In the genomic region with DNA sequence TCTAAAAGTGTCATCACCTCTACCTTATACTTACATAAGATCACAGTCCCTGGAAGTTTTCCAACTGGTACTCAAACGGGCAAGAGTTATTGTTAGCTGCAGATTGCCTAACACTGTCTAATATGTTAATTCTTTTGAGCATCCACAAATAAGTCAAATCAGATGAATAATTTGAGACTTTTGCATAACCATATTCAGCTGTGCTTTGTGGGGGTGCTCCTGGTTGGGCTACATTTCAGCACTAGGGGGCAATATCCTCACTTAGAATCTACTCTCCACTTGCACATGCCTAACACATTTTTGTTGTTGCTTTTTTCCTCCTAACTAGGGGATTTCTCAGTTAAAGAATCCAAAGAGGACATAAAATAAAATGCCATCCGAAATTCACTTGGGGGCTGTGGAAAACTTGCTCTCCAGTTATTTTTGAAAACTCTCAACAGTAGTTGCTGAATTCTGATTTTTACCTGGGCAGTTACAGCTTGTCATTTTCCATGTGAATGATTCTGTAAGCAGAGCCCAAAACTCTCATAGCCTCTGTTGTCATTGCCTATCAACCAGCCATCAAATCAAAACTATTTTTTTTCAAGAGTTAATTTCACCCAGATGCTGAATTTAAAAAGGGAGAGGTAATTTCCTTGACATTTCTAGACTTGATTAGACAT, we compare ENCODE assay signal across 9 cellular contexts.
DNase-seq lines count a peak whose midpoint lies in the region; TF ChIP-seq lines count a peak whose summit lies in the region.
"Had no signal": no experiment of that assay in that cellular context is flagged by ENCODE, and none has a peak within 500 bp of the region (broad histone marks: within the 10 kb centered on the region; RNA-seq: fewer than 3 reads in every experiment).

No MANE protein-coding gene starts in this region.

- H3K27ac Mint-ChIP-seq in H9, result no peak overlapping the region

- no peak overlapping the region for H3K4ac ChIP-seq in H9 (ENCODE audit: low read depth, low read length)

- H4K20me1 ChIP-seq in H9 (ENCODE audit: control insufficient read depth, insufficient read depth, insufficient read length) (no peaks in the 10 kb centered on the region), SU-DHL-6 (ENCODE audit: low read depth, low read length) (no peaks in the 10 kb centered on the region)

- no peak overlapping the region for H4K8ac ChIP-seq in H9 (replicated peaks; ENCODE audit: insufficient read length, low read depth, low read length)

- no peak overlapping the region for H3K56ac ChIP-seq in H9 (ENCODE audit: insufficient read length, low read depth, low read length)

- no peak overlapping the region for H4K91ac ChIP-seq in H9 (ENCODE audit: insufficient read length, low read depth, low read length)

- no peak overlapping the region for H3K23ac ChIP-seq in H9 (ENCODE audit: insufficient read length, low read depth, low read length)

- H3K79me2 ChIP-seq in H9 (ENCODE audit: insufficient read depth, low read length) (no peaks in the 10 kb centered on the region), SU-DHL-6 (ENCODE audit: insufficient read depth, low read length) (no peaks in the 10 kb centered on the region)

- no peak overlapping the region for H3K14ac ChIP-seq in H9 (ENCODE audit: insufficient read depth, low read length)

- H3K27ac ChIP-seq in H9 (ENCODE audit: insufficient read length, low read depth, low read length) (no peak overlapping the region), SU-DHL-6 (ENCODE audit: low read depth, low read length) (no peak overlapping the region), dorsolateral prefrontal cortex (peak overlapping the region in 5 of 59 donors; percentile 12 to 41 (median 23))

- H2BK12ac ChIP-seq in H9 (ENCODE audit: insufficient read length, low read depth, low read length), result no peak overlapping the region

- H3F3A ChIP-seq in SU-DHL-6 (ENCODE audit: insufficient read depth), result no peaks in the 10 kb centered on the region

- H3K18ac ChIP-seq in H9 (ENCODE audit: insufficient read length, low read depth, low read length), result no peak overlapping the region

- no peak overlapping the region for H3K9ac ChIP-seq in H9 (ENCODE audit: extremely low read depth, insufficient read length, low read length)
- H3K9ac ChIP-seq in SU-DHL-6 (ENCODE audit: low read length), result no peak overlapping the region

- H3K9me3 ChIP-seq in H9 (ENCODE audit: control insufficient read depth, low read depth, low read length), result no peaks in the 10 kb centered on the region
- H3K9me3 ChIP-seq in SU-DHL-6 (ENCODE audit: insufficient read depth, low read length), result no peaks in the 10 kb centered on the region

- H2AFZ ChIP-seq in H9 (ENCODE audit: low read length), result no peak overlapping the region
- no peak overlapping the region for H2AFZ ChIP-seq in SU-DHL-6 (ENCODE audit: low read depth, low read length, severe bottlenecking)

- H3K9me2 ChIP-seq in SU-DHL-6 (replicated peaks; ENCODE audit: insufficient read depth, low read length), result no peaks in the 10 kb centered on the region

- H2AK5ac ChIP-seq in H9 (ENCODE audit: insufficient read length, low read length), result no peak overlapping the region

- no CpG with 5 or more reads among the region's 2 CpGs for WGBS in H9 (ENCODE audit: extremely low coverage, insufficient read length, low lambda C conversion rate)

- H3K4me3 ChIP-seq in LNCaP clone FGC (ENCODE audit: low read depth, low read length), result no peak overlapping the region
- no peak overlapping the region for H3K4me3 ChIP-seq in SU-DHL-6 (ENCODE audit: insufficient read depth, low read length, poor library complexity, severe bottlenecking)
- H3K4me3 ChIP-seq in dorsolateral prefrontal cortex, result no peak overlapping the region

- peaks cover 2 to 3% of the 10 kb centered on the region in 2 experiments; a peak in 2 of 5 replicates for H3K9me3 Mint-ChIP-seq in H9

- no peaks in the 10 kb centered on the region for H3K27me3 ChIP-seq in H9 (ENCODE audit: insufficient read depth, low read length)
- no peaks in the 10 kb centered on the region for H3K27me3 ChIP-seq in SU-DHL-6 (ENCODE audit: low read length)
- H3K27me3 ChIP-seq in dorsolateral prefrontal cortex, result no peaks in the 10 kb centered on the region

- H3K27me3 Mint-ChIP-seq in H9 (ENCODE audit: low read depth), result no peaks in the 10 kb centered on the region; the same call in 1 of the 2 replicates

- H2BK120ac ChIP-seq in H9 (ENCODE audit: low read depth, low read length, poor library complexity, severe bottlenecking), result no peak overlapping the region

- in situ Hi-C loops in ACHN (cut with HindIII; ENCODE audit: low pct_ligation_motif_present, low pct_unique_long_range_greater_than_20kb, low sequenced_read_pairs), result no loop called here

- H3K4me3 Mint-ChIP-seq in H9, result no peak overlapping the region

- intact Hi-C loops in dorsolateral prefrontal cortex (cut with DNase I), result loop anchor here (5.0 to 10.0 kb wide), 2 partner anchors 67 to 149 kb away; a partner anchor contains a TSS

- no peaks in the 10 kb centered on the region for H3K79me1 ChIP-seq in H9 (ENCODE audit: insufficient read depth, low read depth, low read length, poor library complexity, severe bottlenecking)

- no peaks in the 10 kb centered on the region for H3K4me1 ChIP-seq in H9 (ENCODE audit: insufficient read depth, low read length)

- H3K36me3 Mint-ChIP-seq in H9 (ENCODE audit: insufficient read depth in 1 of 3, low read depth in 3 of 3), result peaks cover 0 to 2% (median 0%) of the 10 kb centered on the region in 3 experiments; a peak in 2 of 7 replicates

- peaks cover 10 to 13% of the 10 kb centered on the region in 2 experiments for H3K4me1 Mint-ChIP-seq in H9

- no peak overlapping the region for H2BK20ac ChIP-seq in H9 (ENCODE audit: low read depth, low read length, poor library complexity, severe bottlenecking)

- H2BK15ac ChIP-seq in H9 (ENCODE audit: low read depth, low read length), result no peak overlapping the region

- H3K36me3 ChIP-seq in SU-DHL-6 (ENCODE audit: low read length), result no peaks in the 10 kb centered on the region

- H3K4me2 ChIP-seq in H9 (ENCODE audit: insufficient read depth, insufficient read length, low read length) (no peak overlapping the region), SU-DHL-6 (ENCODE audit: low read depth, low read length, poor library complexity, severe bottlenecking) (no peak overlapping the region)

- H3K23me2 ChIP-seq in H9 (ENCODE audit: insufficient read length, low read depth, low read length, poor library complexity, severe bottlenecking), result no peaks in the 10 kb centered on the region

- H2BK5ac ChIP-seq in H9 (ENCODE audit: insufficient read length, low read length), result no peak overlapping the region

- peak; percentile 82 for TF ChIP-seq CTCF in H9 (conservative IDR thresholded peaks at IDR 0.05)
- peak; percentile 88 for TF ChIP-seq CTCF in LNCaP clone FGC (IDR thresholded peaks at IDR 0.05; ENCODE audit: control insufficient read depth, extremely low read depth, insufficient read depth)
- TF ChIP-seq CTCF in SU-DHL-6 (IDR thresholded peaks at IDR 0.05; ENCODE audit: insufficient read depth, low read length, poor library complexity, severe bottlenecking), result peak; percentile 67
- peak; percentile 38 to 84 (median 74) for TF ChIP-seq CTCF in dorsolateral prefrontal cortex (IDR thresholded peaks at IDR 0.05 in 54 of 56, conservative IDR thresholded peaks at IDR 0.05 in 2 of 56; ENCODE audit: low read depth in 1 of 56, partially characterized antibody in 56 of 56)

- no peak overlapping the region for H3T11ph ChIP-seq in H9 (ENCODE audit: low read length)

- no peak overlapping the region for H4K5ac ChIP-seq in H9 (ENCODE audit: insufficient read length, low read depth, low read length)

- DNase-seq in ACHN (peak; percentile 49), GM04503 (ENCODE audit: low read depth) (peak; percentile 11), H9 (no peak), LNCaP clone FGC (ENCODE audit: low read depth) (peak; percentile 19), dorsolateral prefrontal cortex (peak in 1 of 10 donors; percentile 27), myocyte (ENCODE audit: low read depth) (peak; percentile 56), NCI-H1048 (lab: John Stamatoyannopoulos, UW) (no peak)
- DNase-seq: right cardiac atrium had no signal

Comparison
In these comparisons a context has a peak if more than half of its experiments do, and no peak if none do; other contexts are left out.
1. DNase-seq: peak in ACHN (single experiment), GM04503 (single experiment), LNCaP clone FGC (single experiment) and myocyte (single experiment); none in H9 (single experiment) and NCI-H1048 (single experiment).
2. Peak in every context shown above with its lines, with median percentiles within 50 percentile points of each other: CTCF ChIP-seq.